Comparison of ENCODE assay signal across 17 cellular contexts in the genomic region with DNA sequence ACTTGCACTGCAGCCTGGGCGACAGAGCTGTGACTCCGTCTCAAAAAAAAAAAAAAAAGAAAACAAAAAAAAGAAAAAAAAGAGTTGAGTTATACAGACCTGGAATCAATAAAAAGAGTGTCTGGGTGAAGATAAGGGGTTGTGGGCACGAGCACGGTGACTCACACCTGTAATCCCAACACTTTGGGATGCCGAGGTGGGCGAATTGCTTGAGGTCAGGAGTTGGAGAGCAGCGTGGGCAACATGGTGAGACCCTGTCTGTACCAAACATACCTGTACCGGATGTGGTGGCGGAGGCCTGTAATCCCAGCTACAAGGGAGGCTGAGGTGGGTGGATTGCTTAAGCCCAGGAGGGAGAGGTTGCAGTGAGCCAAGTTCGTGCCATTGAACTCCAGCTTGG. TPM values are rescaled to one million over a fixed set of nuclear protein-coding genes. Genes with fewer than 3 reads are reported as not detected.
DNase-seq lines count a peak whose midpoint lies in the region; ATAC-seq, FAIRE-seq and TF ChIP-seq lines count a peak whose summit lies in the region.
"Had no signal": no experiment of that assay in that cellular context is flagged by ENCODE, and none has a peak within 500 bp of the region (broad histone marks: within the 10 kb centered on the region; RNA-seq: fewer than 3 reads in every experiment).

No MANE protein-coding gene starts in this region.

- no peak overlapping the region for H2AFZ ChIP-seq in H1 (ENCODE audit: low read length)

- no peak overlapping the region for H3K23ac ChIP-seq in H1 (ENCODE audit: insufficient read length)

- H2BK15ac ChIP-seq in H1 (ENCODE audit: low read length) = no peak overlapping the region

- no peak overlapping the region for H3K9ac ChIP-seq in H1 (replicated peaks in 1 of 4; ENCODE audit: extremely low read depth in 1 of 4, low read depth in 3 of 4, low read length in 3 of 4)
- H3K9ac ChIP-seq in colonic mucosa (ENCODE audit: low read depth in 2 of 2, low read length in 2 of 2) = no peak overlapping the region

- CTCF ChIA-PET in activated naive CD4-positive, alpha-beta T cell treated with anti-CD3 and anti-CD28 coated beads, Interleukin-2, amount 10 ng/mL, durations not matched to agents 7 days and 5 days (lab: Charles Lee) = no interaction called here
- CTCF ChIA-PET in T-cell (lab: Charles Lee) = no interaction called here
- CTCF ChIA-PET in H1 (lab: Charles Lee; ENCODE audit: partially characterized antibody) = interaction anchor here (0.7 to 1.0 kb wide), 3 partner anchors 27 to 589 kb away, joined by 3 to 4 read pairs (median 3); no protein-coding TSS in a partner anchor

- no peak overlapping the region for H2BK5ac ChIP-seq in H1 (ENCODE audit: low read depth, low read length)

- peaks cover 5 to 31% of the 10 kb centered on the region in 2 experiments for H3K79me2 ChIP-seq in H1 (ENCODE audit: control insufficient read depth in 1 of 2, insufficient read depth in 2 of 2, low read length in 2 of 2)

- TF ChIP-seq RAD21 in H1 (IDR thresholded peaks at IDR 0.05 in 1 of 2, conservative IDR thresholded peaks at IDR 0.05 in 1 of 2; ENCODE audit: low read depth in 2 of 2, low read length in 2 of 2) = no peak

- H3K56ac ChIP-seq in H1 (replicated peaks; ENCODE audit: insufficient read length, low read depth, low read length) = no peak overlapping the region

- H3K9me3 ChIP-seq in H1 (ENCODE audit: insufficient read depth in 2 of 2, low read depth in 1 of 2, low read length in 1 of 2) (no peaks in the 10 kb centered on the region), colonic mucosa (no peaks in the 10 kb centered on the region)

- H3K23me2 ChIP-seq in H1 (ENCODE audit: low read depth, low read length) = peaks cover 10% of the 10 kb centered on the region

- POLR2A ChIA-PET in T-cell (lab: Charles Lee) = no interaction called here
- POLR2A ChIA-PET in H1 (lab: Charles Lee; ENCODE audit: partially characterized antibody) = no interaction called here

- H3K27ac ChIP-seq in H1 (ENCODE audit: low read depth, low read length) (no peak overlapping the region), colonic mucosa (no peak overlapping the region)

- H3K18ac ChIP-seq in H1 (ENCODE audit: extremely low read depth, low read length) = no peak overlapping the region

- peaks cover 0 to 3% (median under 1%) of the 10 kb centered on the region in 4 experiments; a peak in 3 of 7 replicates for H3K4me1 ChIP-seq in H1 (replicated peaks in 1 of 4; ENCODE audit: control insufficient read depth in 3 of 4, insufficient read depth in 4 of 4, low read length in 3 of 4)
- H3K4me1 ChIP-seq in colonic mucosa = peaks cover 3% of the 10 kb centered on the region

- peaks cover 12% of the 10 kb centered on the region for H3K36me3 Mint-ChIP-seq in activated naive CD4-positive, alpha-beta T cell treated with anti-CD3 and anti-CD28 coated beads, Interleukin-2, amount 10 ng/mL, durations not matched to agents 7 days and 5 days
- peaks cover 5% of the 10 kb centered on the region for H3K36me3 Mint-ChIP-seq in T-cell
- H3K36me3 Mint-ChIP-seq in stimulated activated memory B cell treated with anti-CD40 and anti-IgM and Interleukin-4, amounts not matched to agents 10 μg/mL and 1 μg/mL and 100 μg/mL, for 72 hours = peaks cover 6% of the 10 kb centered on the region

- FAIRE-seq in H1 (lab: Jason Lieb, UNC) = no peak
- FAIRE-seq: RCC 7860 had no signal

- no peak for TF ChIP-seq POLR2A in H1 (IDR thresholded peaks at IDR 0.05; ENCODE audit: control extremely low read depth in 1 of 2, low read depth in 2 of 2, low read length in 2 of 2)

- peak overlapping the region; percentile 58 for H3K27ac Mint-ChIP-seq in activated naive CD4-positive, alpha-beta T cell treated with anti-CD3 and anti-CD28 coated beads, Interleukin-2, amount 10 ng/mL, durations not matched to agents 7 days and 5 days
- H3K27ac Mint-ChIP-seq in T-cell = no peak overlapping the region
- peak overlapping the region; percentile 92 for H3K27ac Mint-ChIP-seq in stimulated activated memory B cell treated with anti-CD40 and anti-IgM and Interleukin-4, amounts not matched to agents 10 μg/mL and 1 μg/mL and 100 μg/mL, for 72 hours

- H3K36me3 ChIP-seq in H1 (ENCODE audit: control insufficient read depth in 2 of 4, insufficient read depth in 4 of 4, low read length in 3 of 4) (peaks cover 0 to under 1% (median 0%) of the 10 kb centered on the region in 4 experiments; a peak in 1 of 8 replicates), colonic mucosa (no peaks in the 10 kb centered on the region)

- peaks cover 33% of the 10 kb centered on the region for H3K4me1 Mint-ChIP-seq in activated naive CD4-positive, alpha-beta T cell treated with anti-CD3 and anti-CD28 coated beads, Interleukin-2, amount 10 ng/mL, durations not matched to agents 7 days and 5 days
- peaks cover 25 to 33% (median 26%) of the 10 kb centered on the region in 3 donors for H3K4me1 Mint-ChIP-seq in T-cell
- peaks cover 27% of the 10 kb centered on the region for H3K4me1 Mint-ChIP-seq in stimulated activated memory B cell treated with anti-CD40 and anti-IgM and Interleukin-4, amounts not matched to agents 10 μg/mL and 1 μg/mL and 100 μg/mL, for 72 hours

- no peak for ATAC-seq in T-cell (replicated peaks in 1 of 4)
- no peak for ATAC-seq in stimulated activated memory B cell treated with anti-CD40 and anti-IgM and Interleukin-4, amounts not matched to agents 10 μg/mL and 1 μg/mL and 100 μg/mL, for 72 hours
- ATAC-seq: activated CD4-positive, CD25-positive, alpha-beta regulatory T cell treated with anti-CD3 and anti-CD28 coated beads, Interleukin-2, amount 50 U/mL, for 24 hours; sciatic nerve had no signal

- H2AK5ac ChIP-seq in H1 (ENCODE audit: low read depth, low read length) = no peak overlapping the region

- peaks cover 0 to 2% of the 10 kb centered on the region in 2 experiments for H4K20me1 ChIP-seq in H1 (replicated peaks in 1 of 2; ENCODE audit: control insufficient read depth in 1 of 2, insufficient read depth in 2 of 2, low read length in 2 of 2)

- intact Hi-C loops in colonic mucosa (cut with DNase I) = no loop called here

- H2BK12ac ChIP-seq in H1 (ENCODE audit: low read depth, low read length) = 0 out of 2 replicates have a peak overlapping the region, but pooled peaks have one; percentile 60

- no peak overlapping the region for H2BK120ac ChIP-seq in H1 (replicated peaks; ENCODE audit: low read depth, low read length)

- H3K27me3 Mint-ChIP-seq in activated naive CD4-positive, alpha-beta T cell treated with anti-CD3 and anti-CD28 coated beads, Interleukin-2, amount 10 ng/mL, durations not matched to agents 7 days and 5 days = no peaks in the 10 kb centered on the region
- H3K27me3 Mint-ChIP-seq in T-cell = no peaks in the 10 kb centered on the region
- H3K27me3 Mint-ChIP-seq in stimulated activated memory B cell treated with anti-CD40 and anti-IgM and Interleukin-4, amounts not matched to agents 10 μg/mL and 1 μg/mL and 100 μg/mL, for 72 hours = no peaks in the 10 kb centered on the region

- no peak for DNase-seq in activated naive CD4-positive, alpha-beta T cell treated with anti-CD3 and anti-CD28 coated beads, Interleukin-2, amount 10 ng/mL, durations not matched to agents 7 days and 5 days
- DNase-seq in activated naive CD4-positive, alpha-beta T cell treated with Interleukin-2 at 50 U/mL for 16 hours = no peak
- DNase-seq in T-cell (no peak), H1 (ENCODE audit: low read depth in 1 of 2, low spot score in 2 of 2) (no peak), DMS79 treated with DMSO at 0.1 percent for 48 hours (lab: John Stamatoyannopoulos, UW) (no peak), mesenteric fat pad (ENCODE audit: low spot score) (no peak), colonic mucosa (no peak)
- DNase-seq: activated effector memory CD4-positive, alpha-beta T cell treated with Interleukin-2 at 50 U/mL for 16 hours; DMS 273 treated with DMSO at 0.1 percent for 48 hours; effector CD4-positive, alpha-beta T cell; NCI-H2029 treated with DMSO at 0.1 percent for 48 hours; NCI-H748 treated with DMSO at 0.1 percent for 48 hours; stimulated activated CD4-positive, alpha-beta T cell treated with anti-CD3 and anti-CD28 coated beads, Interleukin-4, amount 100 ng/mL, for 24 hours had no signal

- 95% methylated on average over 8 of the region's 10 CpGs; no CpG with 5 or more reads in 1 of the 2 experiments for WGBS in H1 (ENCODE audit: extremely low coverage in 1 of 2, insufficient coverage in 1 of 2, insufficient read length in 1 of 2, insufficient replicate concordance in 2 of 2, low coverage in 1 of 2, low lambda C conversion rate in 2 of 2, missing lambda C conversion rate in 1 of 2), 2 experiments

- no peak overlapping the region for H3K4me3 ChIP-seq in H1 (ENCODE audit: extremely low read depth in 1 of 4, insufficient read depth in 2 of 4, low read depth in 3 of 4, low read length in 4 of 4)
- H3K4me3 ChIP-seq in colonic mucosa = no peak overlapping the region

- TF ChIP-seq CTCF in H1 (IDR thresholded peaks at IDR 0.05; ENCODE audit: control extremely low read depth in 1 of 3, insufficient read depth in 1 of 3, low read depth in 1 of 3, low read length in 3 of 3) (no peak), colonic mucosa (IDR thresholded peaks at IDR 0.05) (no peak)

- no peaks in the 10 kb centered on the region for H3K9me3 Mint-ChIP-seq in activated naive CD4-positive, alpha-beta T cell treated with anti-CD3 and anti-CD28 coated beads, Interleukin-2, amount 10 ng/mL, durations not matched to agents 7 days and 5 days
- no peaks in the 10 kb centered on the region for H3K9me3 Mint-ChIP-seq in T-cell
- H3K9me3 Mint-ChIP-seq in stimulated activated memory B cell treated with anti-CD40 and anti-IgM and Interleukin-4, amounts not matched to agents 10 μg/mL and 1 μg/mL and 100 μg/mL, for 72 hours = no peaks in the 10 kb centered on the region

- TF ChIP-seq EP300 in H1 (IDR thresholded peaks at IDR 0.05; ENCODE audit: borderline replicate concordance in 1 of 2, low read depth in 2 of 2, low read length in 2 of 2) = no peak

- H2BK20ac ChIP-seq in H1 (ENCODE audit: low read length) = no peak overlapping the region

- peak overlapping the region in 1 of 2 experiments; percentile 99; a peak in 1 of 4 replicates for H3K4me2 ChIP-seq in H1 (ENCODE audit: insufficient read depth in 1 of 2, low read depth in 2 of 2, low read length in 2 of 2)

- no peak overlapping the region for H3K4ac ChIP-seq in H1 (replicated peaks; ENCODE audit: insufficient read length, low read depth, low read length)

- no peaks in the 10 kb centered on the region for H3K27me3 ChIP-seq in H1 (replicated peaks in 1 of 4; ENCODE audit: control insufficient read depth in 3 of 4, extremely low read depth in 1 of 4, insufficient read depth in 3 of 4, low read length in 3 of 4)
- no peaks in the 10 kb centered on the region for H3K27me3 ChIP-seq in colonic mucosa

- H3K79me1 ChIP-seq in H1 (ENCODE audit: low read depth, low read length) = 0 out of 2 replicates have a peak, but pooled peaks cover 4% of the 10 kb centered on the region

- H3K4me3 Mint-ChIP-seq in activated naive CD4-positive, alpha-beta T cell treated with anti-CD3 and anti-CD28 coated beads, Interleukin-2, amount 10 ng/mL, durations not matched to agents 7 days and 5 days = peak overlapping the region; percentile 49
- H3K4me3 Mint-ChIP-seq in T-cell = peak overlapping the region; percentile 50 to 83 (median 55)
- no peak overlapping the region for H3K4me3 Mint-ChIP-seq in stimulated activated memory B cell treated with anti-CD40 and anti-IgM and Interleukin-4, amounts not matched to agents 10 μg/mL and 1 μg/mL and 100 μg/mL, for 72 hours

- no peak overlapping the region for H4K5ac ChIP-seq in H1 (ENCODE audit: insufficient read length, low read depth, low read length)

- H4K8ac ChIP-seq in H1 (ENCODE audit: extremely low read depth, insufficient read depth, low read length) = peak overlapping the region; percentile 59; the same call in 1 of the 2 replicates

- no peak overlapping the region for H4K91ac ChIP-seq in H1 (replicated peaks; ENCODE audit: insufficient read length, low read length)

- no peak overlapping the region for H3K14ac ChIP-seq in H1 (ENCODE audit: insufficient read length)

RNA-seq across cellular contexts. Expression of a gene that starts 1.3 kb away (rescaled TPM):
- total RNA-seq in T-cell (100 to 1,000 TPM in 4 of 5 donors, 10 to 100 TPM in 1; 87.5 to 172 (median 122) TPM), mesenteric fat pad (85.9 TPM), colonic mucosa (100 to 1,000 TPM in 1 of 2 donors, 10 to 100 TPM in 1; 75.0 to 165 TPM)
- 215 and 222 TPM in 2 replicates for total RNA-seq in H1 (2021; fragmentation: NEBNext Ultra II Directional; extraction: Animal tissue kit (Norgen Biotek cat#: 25700))
- 283 and 353 TPM in 2 replicates for polyA plus RNA-seq in H1 (2011; rRNA removed)
- 294 TPM for polyA plus RNA-seq in H1 (2011; cell fraction: cytosol; rRNA removed)
- 691 TPM for polyA plus RNA-seq in H1 (2011; cell fraction: nucleus; rRNA removed)
- polyA plus RNA-seq in H1 (2012, experiment 1 of 2) = 238 to 338 TPM (median 307 TPM) in 4 replicates
- 231 TPM for polyA plus RNA-seq in H1 (2012, experiment 2 of 2)
- polyA plus RNA-seq in H1 (2013, experiment 1 of 2) = 287 TPM
- polyA plus RNA-seq in H1 (2013, experiment 2 of 2) = 257 TPM
- polyA minus RNA-seq in H1 (2011; rRNA and poly(A)+ RNA removed) = 361 and 364 TPM in 2 replicates
- polyA minus RNA-seq in H1 (2011; cell fraction: cytosol; rRNA and poly(A)+ RNA removed) = 128 TPM
- polyA minus RNA-seq in H1 (2011; cell fraction: nucleus; rRNA and poly(A)+ RNA removed) = 138 TPM

Comparison
In these comparisons a context has a peak if more than half of its experiments do, and no peak if none do; other contexts are left out.
1. H3K27ac Mint-ChIP-seq: peak in activated naive CD4-positive, alpha-beta T cell treated with anti-CD3 and anti-CD28 coated beads, Interleukin-2, amount 10 ng/mL, durations not matched to agents 7 days and 5 days (single experiment) and stimulated activated memory B cell treated with anti-CD40 and anti-IgM and Interleukin-4, amounts not matched to agents 10 μg/mL and 1 μg/mL and 100 μg/mL, for 72 hours (single experiment); none in T-cell (0 of 2).